In genomic region chrX:19544693-19545305, GRCh38 we compare ENCODE assay signal across 8 cellular contexts. TPM values are rescaled to one million over a fixed set of nuclear protein-coding genes. Genes with fewer than 3 reads are reported as not detected.
DNase-seq lines count a peak whose midpoint lies in the region; ATAC-seq and TF ChIP-seq lines count a peak whose summit lies in the region.

No MANE protein-coding gene starts in this region.

- H3K4me3 ChIP-seq in choroid plexus epithelial cell (ENCODE audit: low read depth, low read length), result no peak overlapping the region
- no peak overlapping the region for H3K4me3 ChIP-seq in testis

- intact Hi-C loops in testis (cut with DNase I; ENCODE audit: low total_unique reads), result no loop called here

- WGBS in testis, 2 donors, result 55 to 57% methylated on average over 8 of the region's 8 CpGs

- no peak for TF ChIP-seq POLR2A in testis (IDR thresholded peaks at IDR 0.05)

- no peak overlapping the region for H3K27ac ChIP-seq in testis

- H3K9me3 ChIP-seq in testis, result no peaks in the 10 kb centered on the region

- DNase-seq in ACHN, result peak; percentile 39
- DNase-seq in GM10266 (ENCODE audit: extremely low spot score), result peak; percentile 47
- peak; percentile 9 for DNase-seq in T follicular helper cell (ENCODE audit: low read depth)
- peak; percentile 77 for DNase-seq in choroid plexus epithelial cell (ENCODE audit: low read depth)
- DNase-seq in left lobe of liver (ENCODE audit: low spot score), result no peak
- DNase-seq in testis, result peak; percentile 68

- TF ChIP-seq CTCF in GM10266 (IDR thresholded peaks at IDR 0.05; ENCODE audit: control insufficient read depth, insufficient read depth, low read depth, missing control alignments) (peak; percentile 49), LNCAP (IDR thresholded peaks at IDR 0.05) (peak; percentile 59; the same call in 1 of the 2 replicates), choroid plexus epithelial cell (conservative IDR thresholded peaks at IDR 0.05; ENCODE audit: low read depth, low read length) (peak; percentile 71), testis (IDR thresholded peaks at IDR 0.05) (peak; percentile 12 to 53 (median 46))

- in situ Hi-C loops in ACHN (cut with HindIII; ENCODE audit: low pct_ligation_motif_present, low pct_unique_long_range_greater_than_20kb, low sequenced_read_pairs), result no loop called here

- ATAC-seq in left lobe of liver (peak; percentile 88), HG03175 (IDR thresholded peaks at IDR 0.05; ENCODE audit: unreplicated experiment) (no peak)

- H3K4me1 ChIP-seq in testis, result no peaks in the 10 kb centered on the region

- no peaks in the 10 kb centered on the region for H3K27me3 ChIP-seq in testis

- H3K36me3 ChIP-seq in testis (ENCODE audit: low read depth, missing control alignments), result no peaks in the 10 kb centered on the region

RNA-seq across cellular contexts. Expression of gene MAP3K15, which starts 29.5 kb away (rescaled TPM):
- total RNA-seq in left lobe of liver, result 0.08 TPM
- total RNA-seq in testis, result 1 to 10 TPM; 2.5 TPM
- 1.7 TPM for polyA plus RNA-seq in testis (ENCODE audit: insufficient read depth, low read depth, low replicate concordance)
